Comparison of ENCODE assay signal across 28 cellular contexts in genomic region chr17:81524865-81525159, GRCh38. TPM values are rescaled to one million over a fixed set of nuclear protein-coding genes. Genes with fewer than 3 reads are reported as not detected.
"Had no signal": no experiment of that assay in that cellular context is flagged by ENCODE, and none has a peak within 500 bp of the region (broad histone marks: within the 10 kb centered on the region; RNA-seq: fewer than 3 reads in every experiment).

No MANE protein-coding gene starts in this region.

- H3K36me3 ChIP-seq: brain microvascular endothelial cell, esophagus muscularis mucosa, gastrocnemius medialis had no signal

- H3K4me1 Mint-ChIP-seq: activated CD4-positive, alpha-beta T cell treated with anti-CD3 and anti-CD28 coated beads for 36 hours; central memory CD8-positive, alpha-beta T cell had no signal

- ATAC-seq: activated CD4-positive, alpha-beta T cell treated with anti-CD3 and anti-CD28 coated beads for 36 hours; activated CD8-positive, alpha-beta T cell treated with anti-CD3 and anti-CD28 coated beads for 36 hours; activated T-cell treated with anti-CD3 and anti-CD28 coated beads, Interleukin-2, amount 50 U/mL, for 4 hours; activated T-helper 17 cell treated with anti-CD3 and anti-CD28 coated beads, Interleukin-2, amount 50 U/mL, for 72 hours; effector memory CD8-positive, alpha-beta T cell; foreskin keratinocyte; gastrocnemius medialis had no signal

- H3K4me1 ChIP-seq: foreskin keratinocyte had no signal

- H3K27me3 Mint-ChIP-seq: activated T-helper 17 cell treated with anti-CD3 and anti-CD28 coated beads, Interleukin-2, amount 50 U/mL, for 72 hours had no signal

- H3K27ac ChIP-seq: brain microvascular endothelial cell, esophagus muscularis mucosa, foreskin keratinocyte, gastrocnemius medialis had no signal

- H3K9me3 ChIP-seq: esophagus muscularis mucosa, gastrocnemius medialis had no signal

- H3K4me3 Mint-ChIP-seq: activated CD4-positive, alpha-beta T cell treated with anti-CD3 and anti-CD28 coated beads for 36 hours; activated CD8-positive, alpha-beta T cell treated with anti-CD3 and anti-CD28 coated beads for 36 hours; activated naive CD8-positive, alpha-beta T cell; activated T-cell treated with anti-CD3 and anti-CD28 coated beads, Interleukin-2, amount 50 U/mL, for 4 hours; activated T-helper 17 cell treated with anti-CD3 and anti-CD28 coated beads, Interleukin-2, amount 50 U/mL, for 72 hours; central memory CD8-positive, alpha-beta T cell; effector memory CD8-positive, alpha-beta T cell had no signal

- H3K27ac Mint-ChIP-seq: activated CD4-positive, alpha-beta T cell treated with anti-CD3 and anti-CD28 coated beads for 36 hours; activated CD8-positive, alpha-beta T cell treated with anti-CD3 and anti-CD28 coated beads for 36 hours; activated naive CD8-positive, alpha-beta T cell; activated T-helper 17 cell treated with anti-CD3 and anti-CD28 coated beads, Interleukin-2, amount 50 U/mL, for 72 hours; effector memory CD8-positive, alpha-beta T cell had no signal

- H3K36me3 Mint-ChIP-seq: activated naive CD8-positive, alpha-beta T cell had no signal

- H3K4me3 ChIP-seq: esophagus muscularis mucosa, gastrocnemius medialis had no signal

- DNase-seq: activated CD4-positive, alpha-beta T cell treated with anti-CD3 and anti-CD28 coated beads for 36 hours; activated CD4-positive, alpha-beta T cell treated with anti-CD3 and anti-CD28 coated beads, Interleukin-2, amount 50 U/mL, for 1 hour; activated CD4-positive, alpha-beta T cell treated with anti-CD3 and anti-CD28 coated beads, Interleukin-2, amount 50 U/mL, for 48 hours; activated CD4-positive, CD25-positive, alpha-beta regulatory T cell; activated CD4-positive, CD25-positive, alpha-beta regulatory T cell treated with anti-CD3 and anti-CD28 coated beads, Interleukin-2, amount 50 U/mL, for 72 hours; activated CD8-positive, alpha-beta memory T cell treated with anti-CD3 and anti-CD28 coated beads for 24 hours; activated CD8-positive, alpha-beta T cell treated with anti-CD3 and anti-CD28 coated beads for 36 hours; activated effector memory CD4-positive, alpha-beta T cell treated with Interleukin-2 at 50 U/mL for 16 hours; activated gamma-delta T cell treated with Interleukin-2 at 50 U/mL for 16 hours; activated naive CD4-positive, alpha-beta T cell treated with anti-CD3 and anti-CD28 coated beads, Interleukin-2, amount 50 U/mL, for 16 hours; activated naive CD4-positive, alpha-beta T cell treated with Interleukin-2 at 50 U/mL for 16 hours; activated T-cell treated with anti-CD3 and anti-CD28 coated beads, Interleukin-2, amount 50 U/mL, for 4 hours; amniotic stem cell; anterior cingulate cortex; brain microvascular endothelial cell; cortex of kidney; dermis blood vessel endothelial cell; effector CD4-positive, alpha-beta T cell; effector memory CD8-positive, alpha-beta T cell; erythroblast; foreskin keratinocyte; gastrocnemius medialis; glutamatergic neuron; T-helper 2 cell had no signal

- H3K9me3 Mint-ChIP-seq: activated CD8-positive, alpha-beta T cell treated with anti-CD3 and anti-CD28 coated beads for 36 hours; activated T-cell treated with anti-CD3 and anti-CD28 coated beads, Interleukin-2, amount 50 U/mL, for 4 hours; activated T-helper 17 cell treated with anti-CD3 and anti-CD28 coated beads, Interleukin-2, amount 50 U/mL, for 72 hours; central memory CD8-positive, alpha-beta T cell; effector memory CD8-positive, alpha-beta T cell had no signal

RNA-seq across cellular contexts. Expression of gene FSCN2, which starts 3.4 kb away (rescaled TPM):
- total RNA-seq: foreskin keratinocyte had no signal
